Comparison of ENCODE assay signal across 1 cellular context in genomic region chr20:45359406-45360148, GRCh38.
A peak's percentile ranks its signal among the peaks of the same experiment; 100 is the strongest.
TF ChIP-seq lines count a peak whose summit lies in the region.

No MANE protein-coding gene starts in this region.

TF ChIP-seq in HepG2, 621 proteins besides CTCF, POLR2A, EP300 and RAD21 (continued from another document and continues in another):
- TF ChIP-seq TCF12 (IDR thresholded peaks at IDR 0.05) (no peak), TCF12 (CRISPR knock-in tag; IDR thresholded peaks at IDR 0.05) (no peak; the same call in 1 of the 2 replicates), FOXP1 (IDR thresholded peaks at IDR 0.05) (no peak), FOXP1 (CRISPR knock-in tag; IDR thresholded peaks at IDR 0.05) (no peak), CBX2 (IDR thresholded peaks at IDR 0.05; ENCODE audit: low read depth, low read length) (no peak), CBX2 (CRISPR knock-in tag; IDR thresholded peaks at IDR 0.05; ENCODE audit: low read depth) (no peak), ZNF282 (IDR thresholded peaks at IDR 0.05; ENCODE audit: partially characterized antibody) (no peak), SP140L (CRISPR knock-in tag; IDR thresholded peaks at IDR 0.05; ENCODE audit: borderline replicate concordance) (no peak), ZNF296 (CRISPR knock-in tag; conservative IDR thresholded peaks at IDR 0.05) (no peak; the same call in 1 of the 2 replicates), CEBPG (CRISPR knock-in tag; IDR thresholded peaks at IDR 0.05) (peak; percentile 41), NFRKB (IDR thresholded peaks at IDR 0.05) (no peak), JUN (CRISPR knock-in tag; IDR thresholded peaks at IDR 0.05) (peak; percentile 88), ZNF83 (CRISPR knock-in tag; IDR thresholded peaks at IDR 0.05; ENCODE audit: borderline replicate concordance) (no peak), ZNF766 (CRISPR knock-in tag; IDR thresholded peaks at IDR 0.05; ENCODE audit: borderline replicate concordance) (no peak), ATM (IDR thresholded peaks at IDR 0.05; ENCODE audit: borderline replicate concordance) (no peak), NFKB2 (CRISPR knock-in tag; IDR thresholded peaks at IDR 0.05; ENCODE audit: borderline replicate concordance) (no peak), ZBTB7A (CRISPR knock-in tag; IDR thresholded peaks at IDR 0.05) (0 out of 2 replicates have a peak, but pooled peaks have one; percentile 7), GATAD1 (CRISPR knock-in tag; IDR thresholded peaks at IDR 0.05) (no peak), KDM2A (CRISPR knock-in tag; IDR thresholded peaks at IDR 0.05; ENCODE audit: borderline replicate concordance, low read depth) (no peak), ZNF773 (CRISPR knock-in tag; IDR thresholded peaks at IDR 0.05; ENCODE audit: borderline replicate concordance) (no peak), ZNF234 (CRISPR knock-in tag; conservative IDR thresholded peaks at IDR 0.05) (no peak), SMC3 (IDR thresholded peaks at IDR 0.05; ENCODE audit: low read length) (no peak), KLF9 (CRISPR knock-in tag; IDR thresholded peaks at IDR 0.05; ENCODE audit: low read depth) (no peak), ZFAT (CRISPR knock-in tag; conservative IDR thresholded peaks at IDR 0.05) (no peak), RARG (CRISPR knock-in tag; IDR thresholded peaks at IDR 0.05; ENCODE audit: low read depth) (no peak), ZBTB42 (CRISPR knock-in tag; IDR thresholded peaks at IDR 0.05) (peak; percentile 78; the same call in 1 of the 2 replicates), MTA1 (CRISPR knock-in tag; IDR thresholded peaks at IDR 0.05; ENCODE audit: borderline replicate concordance) (no peak; the same call in none of the 2 replicates), TBL1XR1 (IDR thresholded peaks at IDR 0.05; ENCODE audit: borderline replicate concordance, low read length, partially characterized antibody) (no peak), ZFP41 (CRISPR knock-in tag; IDR thresholded peaks at IDR 0.05; ENCODE audit: borderline replicate concordance) (no peak), SIX4 (CRISPR knock-in tag; IDR thresholded peaks at IDR 0.05) (no peak), MBNL3 (CRISPR knock-in tag; conservative IDR thresholded peaks at IDR 0.05) (no peak), ZNF124 (CRISPR knock-in tag; IDR thresholded peaks at IDR 0.05) (no peak; the same call in 1 of the 2 replicates), ZNF431 (CRISPR knock-in tag; IDR thresholded peaks at IDR 0.05; ENCODE audit: borderline replicate concordance, low read depth) (peak; percentile 55; the same call in 1 of the 2 replicates), GTF2F1 (IDR thresholded peaks at IDR 0.05; ENCODE audit: low read length) (no peak), ZNF180 (CRISPR knock-in tag; IDR thresholded peaks at IDR 0.05; ENCODE audit: borderline replicate concordance, low read depth) (no peak), HIC2 (CRISPR knock-in tag; IDR thresholded peaks at IDR 0.05; ENCODE audit: low read depth) (no peak), ZNF18 (CRISPR knock-in tag; IDR thresholded peaks at IDR 0.05; ENCODE audit: insufficient replicate concordance) (no peak), TFDP2 (CRISPR knock-in tag; IDR thresholded peaks at IDR 0.05) (peak; percentile 32; the same call in 1 of the 2 replicates), ZNF432 (CRISPR knock-in tag; IDR thresholded peaks at IDR 0.05; ENCODE audit: borderline replicate concordance) (0 out of 2 replicates have a peak, but pooled peaks have one; percentile 65), ETV6 (CRISPR knock-in tag; conservative IDR thresholded peaks at IDR 0.05) (0 out of 2 replicates have a peak, but pooled peaks have one; percentile 39), PCBP2 (optimal IDR thresholded peaks at IDR 0.05; ENCODE audit: low read depth, low read length, poor library complexity, severe bottlenecking) (no peak), ARID3A (IDR thresholded peaks at IDR 0.05; ENCODE audit: low read depth, low read length) (peak; percentile 41; the same call in 1 of the 2 replicates), TCF7L2 (IDR thresholded peaks at IDR 0.05; ENCODE audit: low read depth, low read length) (no peak), ZMAT3 (CRISPR knock-in tag; conservative IDR thresholded peaks at IDR 0.05) (0 out of 2 replicates have a peak, but pooled peaks have one; percentile 16), SUZ12 (IDR thresholded peaks at IDR 0.05; ENCODE audit: low read depth, low read length) (no peak), ARID4A (CRISPR knock-in tag; IDR thresholded peaks at IDR 0.05; ENCODE audit: borderline replicate concordance) (no peak), MYPOP (CRISPR knock-in tag; IDR thresholded peaks at IDR 0.05) (peak; percentile 37; the same call in 1 of the 2 replicates), PHF5A (CRISPR knock-in tag; IDR thresholded peaks at IDR 0.05; ENCODE audit: low read depth, unreplicated experiment) (no peak), ZNF710 (CRISPR knock-in tag; IDR thresholded peaks at IDR 0.05; ENCODE audit: borderline replicate concordance) (no peak; the same call in 1 of the 2 replicates), MEIS1 (CRISPR knock-in tag; IDR thresholded peaks at IDR 0.05; ENCODE audit: borderline replicate concordance) (no peak), FOXO1 (CRISPR knock-in tag; IDR thresholded peaks at IDR 0.05) (no peak), GLI4 (CRISPR knock-in tag; IDR thresholded peaks at IDR 0.05; ENCODE audit: borderline replicate concordance) (0 out of 2 replicates have a peak, but pooled peaks have one; percentile 46), ZEB1 (IDR thresholded peaks at IDR 0.05; ENCODE audit: insufficient replicate concordance, low read depth) (peak; percentile 83), SCMH1 (CRISPR knock-in tag; IDR thresholded peaks at IDR 0.05; ENCODE audit: borderline replicate concordance) (no peak), RFXAP (CRISPR knock-in tag; IDR thresholded peaks at IDR 0.05; ENCODE audit: borderline replicate concordance) (no peak; the same call in 1 of the 2 replicates), MXI1 (IDR thresholded peaks at IDR 0.05; ENCODE audit: borderline replicate concordance, low read depth, low read length) (no peak), POGZ (CRISPR knock-in tag; IDR thresholded peaks at IDR 0.05) (no peak), MAF1 (CRISPR knock-in tag; IDR thresholded peaks at IDR 0.05; ENCODE audit: borderline replicate concordance) (no peak; the same call in 1 of the 2 replicates), ZNF205 (CRISPR knock-in tag; IDR thresholded peaks at IDR 0.05) (0 out of 2 replicates have a peak, but pooled peaks have one; percentile 21), CBX5 (CRISPR knock-in tag; IDR thresholded peaks at IDR 0.05; ENCODE audit: borderline replicate concordance) (no peak)
